In the genomic region with DNA sequence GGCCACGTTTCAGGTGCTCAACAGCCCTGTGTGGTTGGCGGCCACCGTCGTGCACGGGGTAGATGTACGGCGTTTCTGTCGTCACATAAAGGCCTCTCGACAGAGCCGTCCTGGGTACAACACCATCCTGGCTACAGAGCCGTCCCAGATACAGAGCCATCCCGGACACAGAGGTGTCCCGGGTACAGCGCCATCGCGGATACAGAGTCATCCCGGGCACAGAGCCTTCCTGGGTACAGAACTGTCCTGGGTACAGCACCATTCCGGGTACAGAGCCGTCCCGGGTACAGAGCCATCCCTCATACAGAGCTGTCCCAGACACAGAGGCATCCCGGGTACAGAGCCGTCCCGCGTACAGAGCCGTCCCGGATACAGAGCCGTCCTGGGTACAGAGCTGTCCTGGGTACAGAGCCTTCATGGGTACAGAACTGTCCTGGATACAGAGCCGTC, we compare ENCODE assay signal across 18 cellular contexts.
"Had no signal": no experiment of that assay in that cellular context is flagged by ENCODE, and none has a peak within 500 bp of the region (broad histone marks: within the 10 kb centered on the region; RNA-seq: fewer than 3 reads in every experiment).

No MANE protein-coding gene starts in this region.

- H3K9me3 ChIP-seq: colonic mucosa, ovary, right lobe of liver, vagina had no signal

- H3K4me3 Mint-ChIP-seq: immature natural killer cell; naive B cell; stimulated activated naive B cell treated with anti-CD40 and anti-IgM and Interleukin-4, amounts not matched to agents 10 μg/mL and 1 μg/mL and 100 μg/mL, for 72 hours had no signal

- H3K9me3 Mint-ChIP-seq: immature natural killer cell had no signal

- H3K4me1 Mint-ChIP-seq: immature natural killer cell had no signal

- H3K27ac ChIP-seq: colonic mucosa, foreskin keratinocyte, left ventricle myocardium inferior, ovary, right lobe of liver, vagina had no signal

- H3K27me3 ChIP-seq: colonic mucosa, foreskin keratinocyte, ovary, right lobe of liver, vagina had no signal

- ATAC-seq: foreskin keratinocyte; left cardiac atrium; stimulated activated naive B cell treated with anti-CD40 and anti-IgM and Interleukin-4, amounts not matched to agents 10 μg/mL and 1 μg/mL and 100 μg/mL, for 72 hours had no signal

- H3K27ac Mint-ChIP-seq: immature natural killer cell; naive B cell; stimulated activated naive B cell treated with anti-CD40 and anti-IgM and Interleukin-4, amounts not matched to agents 10 μg/mL and 1 μg/mL and 100 μg/mL, for 72 hours had no signal

- H3K36me3 Mint-ChIP-seq: immature natural killer cell; naive B cell; stimulated activated naive B cell treated with anti-CD40 and anti-IgM and Interleukin-4, amounts not matched to agents 10 μg/mL and 1 μg/mL and 100 μg/mL, for 72 hours had no signal

- H3K4me1 ChIP-seq: colonic mucosa, foreskin keratinocyte, right lobe of liver, vagina had no signal

- DNase-seq: cerebellar nuclear complex; colonic mucosa; dermis blood vessel endothelial cell; foreskin keratinocyte; immature natural killer cell; kidney; left cardiac atrium; left ventricle myocardium inferior; mesendoderm; naive B cell; nucleus accumbens; ovary; stimulated activated CD4-positive, alpha-beta T cell treated with anti-CD3 and anti-CD28 coated beads, Interleukin-4, amount 100 ng/mL, for 1 hour; stimulated activated CD8-positive, alpha-beta memory T cell treated with anti-CD3 and anti-CD28 coated beads, Interleukin-4, amount 100 ng/mL, for 48 hours; stimulated activated naive B cell treated with anti-CD40 and anti-IgM and Interleukin-4, amounts not matched to agents 10 μg/mL and 1 μg/mL and 100 μg/mL, for 72 hours; trophoblast cell had no signal

- H3K36me3 ChIP-seq: colonic mucosa, left ventricle myocardium inferior, ovary, right lobe of liver, vagina had no signal

- H3K4me3 ChIP-seq: colonic mucosa, left ventricle myocardium inferior, ovary, right lobe of liver, vagina had no signal
